ENCODE assay signal across 16 cellular contexts in the genomic region with DNA sequence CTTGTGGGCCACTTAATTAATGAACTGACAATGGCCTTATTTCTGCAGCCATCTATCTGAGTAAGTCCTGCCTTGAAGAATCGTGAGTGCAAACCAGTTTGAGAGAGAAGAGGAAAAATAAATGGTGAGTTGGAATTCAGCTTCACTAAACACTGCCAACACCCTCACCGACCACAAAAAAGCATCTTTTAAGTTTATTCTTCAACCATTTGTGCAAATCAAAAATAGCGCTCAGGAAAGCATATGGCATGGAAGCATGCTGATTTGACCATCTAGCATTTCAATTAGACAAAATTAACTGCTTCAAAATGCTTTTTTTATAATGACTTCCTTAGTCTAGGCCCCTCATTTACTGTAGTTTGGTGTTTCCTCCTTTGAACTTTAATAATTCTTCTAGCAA.
DNase-seq lines count a peak whose midpoint lies in the region; ATAC-seq and TF ChIP-seq lines count a peak whose summit lies in the region.
"Had no signal": no experiment of that assay in that cellular context is flagged by ENCODE, and none has a peak within 500 bp of the region (broad histone marks: within the 10 kb centered on the region; RNA-seq: fewer than 3 reads in every experiment).

No MANE protein-coding gene starts in this region.

- TF ChIP-seq CTCF in WERI-Rb-1 (IDR thresholded peaks at IDR 0.05; ENCODE audit: low read depth, low read length): no peak

- no peak for ATAC-seq in left cardiac atrium
- ATAC-seq in GM21528 (IDR thresholded peaks at IDR 0.05; ENCODE audit: low FRiP score, unreplicated experiment): no peak
- ATAC-seq: CD8-positive, alpha-beta T cell; HCT116 had no signal

- H3K27ac ChIP-seq in WERI-Rb-1: peak overlapping the region; percentile 7; the same call in 1 of the 2 replicates
- H3K27ac ChIP-seq: BLaER1 treated with 17β-estradiol and CSF1 and Interleukin-3, amounts not matched to agents 10 nM and 100 nM had no signal

- H3K36me3 ChIP-seq in WERI-Rb-1: no peaks in the 10 kb centered on the region
- H3K36me3 ChIP-seq: BLaER1 treated with 17β-estradiol and CSF1 and Interleukin-3, amounts not matched to agents 10 nM and 100 nM had no signal

- no peaks in the 10 kb centered on the region for H3K27me3 ChIP-seq in WERI-Rb-1 (ENCODE audit: insufficient read depth, low read depth, severe bottlenecking)
- H3K27me3 ChIP-seq: BLaER1 treated with 17β-estradiol and CSF1 and Interleukin-3, amounts not matched to agents 10 nM and 100 nM had no signal

- DNase-seq in NCI-H2171 treated with DMSO at 0.1 percent for 48 hours (lab: John Stamatoyannopoulos, UW) (peak; percentile 18), NCI-H2171 (lab: John Stamatoyannopoulos, UW) (no peak), WERI-Rb-1 (no peak), cerebellum (ENCODE audit: low spot score) (peak; percentile 7), GF-D8 (lab: John Stamatoyannopoulos, UW) (no peak), left cardiac atrium (no peak)
- DNase-seq: 8988T; Calu3; CD8-positive, alpha-beta T cell; GDM1; GOT3; H7; HFFc6 had no signal

- intact Hi-C loops in left cardiac atrium (cut with DNase I): no loop called here

- H3K4me3 ChIP-seq in WERI-Rb-1 (ENCODE audit: low read depth, low read length): no peak overlapping the region
- H3K4me3 ChIP-seq: BLaER1 treated with 17β-estradiol and CSF1 and Interleukin-3, amounts not matched to agents 10 nM and 100 nM had no signal

- H3K9me3 ChIP-seq in WERI-Rb-1 (ENCODE audit: severe bottlenecking): no peaks in the 10 kb centered on the region
- H3K9me3 ChIP-seq: BLaER1 treated with 17β-estradiol and CSF1 and Interleukin-3, amounts not matched to agents 10 nM and 100 nM had no signal

Comparison
In these comparisons a context has a peak if more than half of its experiments do, and no peak if none do; other contexts are left out.
1. DNase-seq: peak in NCI-H2171 treated with DMSO at 0.1 percent for 48 hours (single experiment) and cerebellum (single experiment); none in NCI-H2171 (single experiment), WERI-Rb-1 (single experiment), GF-D8 (single experiment) and left cardiac atrium (single experiment).